In genomic region chr15:74835312-74835823, GRCh38 we compare ENCODE assay signal across 9 cellular contexts. TPM values are rescaled to one million over a fixed set of nuclear protein-coding genes. Genes with fewer than 3 reads are reported as not detected.
DNase-seq lines count a peak whose midpoint lies in the region; ATAC-seq and TF ChIP-seq lines count a peak whose summit lies in the region.
"Had no signal": no experiment of that assay in that cellular context is flagged by ENCODE, and none has a peak within 500 bp of the region (broad histone marks: within the 10 kb centered on the region; RNA-seq: fewer than 3 reads in every experiment).

No MANE protein-coding gene starts in this region.

- no peaks in the 10 kb centered on the region for H3K27me3 ChIP-seq in CD4-positive, CD25-positive, alpha-beta regulatory T cell (ENCODE audit: control insufficient read depth, insufficient read depth, low read length)
- H3K27me3 ChIP-seq in SJSA1 (replicated peaks) = no peaks in the 10 kb centered on the region
- H3K27me3 ChIP-seq: ovary had no signal

- TF ChIP-seq CTCF in HFF-Myc (IDR thresholded peaks at IDR 0.05; ENCODE audit: low read depth, low read length, missing control alignments) (peak; percentile 93), astrocyte of the cerebellum (IDR thresholded peaks at IDR 0.05; ENCODE audit: low read depth, low read length, missing control alignments) (peak; percentile 92)

- H3K27ac Mint-ChIP-seq in CD4-positive, CD25-positive, alpha-beta regulatory T cell = no peak overlapping the region

- H3K4me3 ChIP-seq in CD4-positive, CD25-positive, alpha-beta regulatory T cell (ENCODE audit: low read depth, low read length) = no peak overlapping the region
- H3K4me3 ChIP-seq in HFF-Myc (replicated peaks; ENCODE audit: low read depth, low read length) (no peak overlapping the region), SJSA1 (no peak overlapping the region), astrocyte of the cerebellum (ENCODE audit: low read depth, low read length) (no peak overlapping the region)
- H3K4me3 ChIP-seq: ovary had no signal

- H3K9me3 Mint-ChIP-seq in CD4-positive, CD25-positive, alpha-beta regulatory T cell = no peaks in the 10 kb centered on the region

- H3K9me3 ChIP-seq in CD4-positive, CD25-positive, alpha-beta regulatory T cell (ENCODE audit: control insufficient read depth in 2 of 2, low read length in 2 of 2) = no peaks in the 10 kb centered on the region
- no peaks in the 10 kb centered on the region for H3K9me3 ChIP-seq in SJSA1 (replicated peaks)
- H3K9me3 ChIP-seq: ovary had no signal

- peaks cover 0 to 9% (median 4%) of the 10 kb centered on the region in 4 donors for H3K4me1 Mint-ChIP-seq in CD4-positive, CD25-positive, alpha-beta regulatory T cell

- H3K36me3 ChIP-seq in CD4-positive, CD25-positive, alpha-beta regulatory T cell (ENCODE audit: control insufficient read depth, insufficient read depth, low read length) = no peaks in the 10 kb centered on the region
- H3K36me3 ChIP-seq in SJSA1 = no peaks in the 10 kb centered on the region
- H3K36me3 ChIP-seq: ovary had no signal

- H3K4me1 ChIP-seq in CD4-positive, CD25-positive, alpha-beta regulatory T cell (ENCODE audit: control insufficient read depth, insufficient read depth, low read length, poor library complexity, severe bottlenecking) = no peaks in the 10 kb centered on the region
- no peaks in the 10 kb centered on the region for H3K4me1 ChIP-seq in SJSA1 (replicated peaks)

- peaks cover 4% of the 10 kb centered on the region for H3K36me3 Mint-ChIP-seq in CD4-positive, CD25-positive, alpha-beta regulatory T cell

- H3K4me3 Mint-ChIP-seq in CD4-positive, CD25-positive, alpha-beta regulatory T cell = no peak overlapping the region

- no peaks in the 10 kb centered on the region for H3K27me3 Mint-ChIP-seq in CD4-positive, CD25-positive, alpha-beta regulatory T cell

- no peak overlapping the region for H3K27ac ChIP-seq in CD4-positive, CD25-positive, alpha-beta regulatory T cell (ENCODE audit: insufficient read depth, low read length, poor library complexity, severe bottlenecking)
- no peak overlapping the region for H3K27ac ChIP-seq in SJSA1
- H3K27ac ChIP-seq: ovary had no signal

- peak; percentile 14 to 39 (median 19) for DNase-seq in CD4-positive, CD25-positive, alpha-beta regulatory T cell
- DNase-seq in HFF-Myc (ENCODE audit: extremely low read depth, low read depth) = no peak
- DNase-seq in SJSA1 (ENCODE audit: low read depth in 1 of 2, low spot score in 2 of 2) = peak; percentile 33 to 74
- no peak for DNase-seq in astrocyte of the cerebellum (ENCODE audit: low read depth)
- peak; percentile 81 for DNase-seq in iPS DF 19.7 (ENCODE audit: low read depth, low spot score)
- peak; percentile 62 to 69 for DNase-seq in stimulated activated CD4-positive, alpha-beta T cell treated with anti-CD3 and anti-CD28 coated beads, Interleukin-2, amount 100 ng/mL, for 24 hours
- no peak for DNase-seq in DMS114 treated with DMSO at 0.1 percent for 48 hours (lab: John Stamatoyannopoulos, UW; ENCODE audit: unreplicated experiment)

- in situ Hi-C loops in astrocyte of the cerebellum (cut with HindIII; ENCODE audit: low sequenced_read_pairs) = no loop called here

- ATAC-seq in CD4-positive, CD25-positive, alpha-beta regulatory T cell (ENCODE audit: low read depth in 2 of 2) = peak; percentile 22 to 37
- no peak for ATAC-seq in GM18517 (IDR thresholded peaks at IDR 0.05; ENCODE audit: unreplicated experiment)

RNA-seq across cellular contexts. Expression of gene ULK3, which starts 7.6 kb away (rescaled TPM):
- total RNA-seq in CD4-positive, CD25-positive, alpha-beta regulatory T cell = 54.4 TPM
- 10 to 100 TPM; 22.5 to 38.1 (median 34.7) TPM for polyA plus RNA-seq in CD4-positive, CD25-positive, alpha-beta regulatory T cell
- 14.3 and 14.7 TPM in 2 replicates for total RNA-seq in SJSA1 (2014; rRNA removed; shearing (Covaris generic))

RNA-seq across cellular contexts. Expression of gene CPLX3, which starts 8.9 kb away (rescaled TPM):
- total RNA-seq in CD4-positive, CD25-positive, alpha-beta regulatory T cell = 0.35 TPM
- not detected for polyA plus RNA-seq in CD4-positive, CD25-positive, alpha-beta regulatory T cell
- 0.13 TPM in 1 of 2 replicates, not detected in the other for total RNA-seq in SJSA1 (2014; rRNA removed; shearing (Covaris generic))
- total RNA-seq: ovary had no signal
- polyA plus RNA-seq: ovary had no signal

RNA-seq across cellular contexts. Expression of gene LMAN1L, which starts 22.7 kb away (rescaled TPM):
- total RNA-seq in CD4-positive, CD25-positive, alpha-beta regulatory T cell = not detected
- polyA plus RNA-seq in CD4-positive, CD25-positive, alpha-beta regulatory T cell = not detected
- not detected in 2 replicates for total RNA-seq in SJSA1 (2014; rRNA removed; shearing (Covaris generic))
- total RNA-seq: ovary had no signal
- polyA plus RNA-seq: ovary had no signal

RNA-seq across cellular contexts. Expression of gene SCAMP2, which starts 37.8 kb away (rescaled TPM):
- total RNA-seq in CD4-positive, CD25-positive, alpha-beta regulatory T cell = 107 TPM
- 100 to 1,000 TPM; 145 to 194 (median 159) TPM for polyA plus RNA-seq in CD4-positive, CD25-positive, alpha-beta regulatory T cell
- total RNA-seq in SJSA1 (2014; rRNA removed; shearing (Covaris generic)) = 28.1 and 33.6 TPM in 2 replicates

RNA-seq across cellular contexts. Expression of gene CSK, which starts 53.5 kb away (rescaled TPM):
- total RNA-seq in CD4-positive, CD25-positive, alpha-beta regulatory T cell = 257 TPM
- 100 to 1,000 TPM; 131 to 151 (median 141) TPM for polyA plus RNA-seq in CD4-positive, CD25-positive, alpha-beta regulatory T cell
- total RNA-seq in SJSA1 (2014; rRNA removed; shearing (Covaris generic)) = 14.8 and 19.2 TPM in 2 replicates

Comparison
In these comparisons a context has a peak if more than half of its experiments do, and no peak if none do; other contexts are left out.
1. DNase-seq: peak in CD4-positive, CD25-positive, alpha-beta regulatory T cell (3 of 3), SJSA1 (2 of 2), iPS DF 19.7 (single experiment) and stimulated activated CD4-positive, alpha-beta T cell treated with anti-CD3 and anti-CD28 coated beads, Interleukin-2, amount 100 ng/mL, for 24 hours (2 of 2); none in HFF-Myc (single experiment), astrocyte of the cerebellum (single experiment) and DMS114 treated with DMSO at 0.1 percent for 48 hours (single experiment).